Comparison of ENCODE assay signal across 25 cellular contexts in the genomic region with DNA sequence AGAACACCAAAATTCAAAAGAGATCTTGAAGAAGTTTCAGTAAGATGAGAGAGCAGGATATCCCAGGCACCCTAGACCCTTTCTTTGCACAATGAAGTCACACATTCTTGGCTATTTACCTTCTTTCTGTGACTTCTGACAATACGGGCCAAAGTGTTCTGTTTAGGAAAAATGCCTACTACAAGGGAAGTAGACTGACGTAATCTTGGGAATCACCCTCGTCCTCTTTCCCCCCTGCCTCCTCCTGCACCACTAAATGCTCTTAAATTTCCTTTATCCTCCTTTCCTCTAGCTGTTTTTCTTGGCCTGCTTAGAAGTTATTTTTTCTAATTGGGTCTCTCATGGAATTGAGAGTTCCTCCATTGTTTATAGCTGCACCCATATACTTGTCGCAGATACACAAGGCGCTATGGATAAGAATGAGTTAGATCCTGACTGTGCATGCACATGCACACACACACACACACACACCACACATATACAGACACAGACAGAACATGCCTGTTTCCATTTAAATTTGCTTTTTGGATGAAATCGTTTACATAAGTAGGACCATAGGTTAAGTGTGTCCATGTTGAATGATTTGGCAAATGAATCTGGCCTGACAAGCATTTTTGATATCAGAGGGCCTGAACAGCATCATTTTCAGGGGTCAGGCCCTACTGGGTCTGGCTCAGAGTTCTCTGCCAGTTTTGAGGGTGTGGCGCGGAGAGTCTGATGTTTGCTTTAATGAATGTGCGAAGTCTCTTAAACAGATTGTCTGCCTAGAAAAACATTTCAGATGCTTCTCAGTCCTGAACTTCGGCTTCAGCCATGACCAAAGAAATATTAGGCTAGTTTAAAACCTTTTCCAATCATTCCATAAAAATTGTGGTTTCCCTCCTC.
DNase-seq lines count a peak whose midpoint lies in the region; ATAC-seq and TF ChIP-seq lines count a peak whose summit lies in the region.
"Had no signal": no experiment of that assay in that cellular context is flagged by ENCODE, and none has a peak within 500 bp of the region (broad histone marks: within the 10 kb centered on the region; RNA-seq: fewer than 3 reads in every experiment).

No MANE protein-coding gene starts in this region.

- H3K27ac Mint-ChIP-seq in activated T-helper 1 cell treated with anti-CD3 and anti-CD28 coated beads, Interleukin-12 subunit alpha, Interleukin-12 subunit beta, Interleukin-2, Interleukin-4 antibody, amounts not matched to agents 30 ng/mL and 10 ng/mL and 1 ng/mL, durations not matched to agents 14 hours and 24 hours and 36 hours = no peak overlapping the region
- H3K27ac Mint-ChIP-seq: activated CD4-positive, alpha-beta T cell treated with anti-CD3 and anti-CD28 coated beads, Interleukin-2, amount 10 ng/mL, durations not matched to agents 24 days and 14 days; activated T-cell treated with anti-CD3 and anti-CD28 coated beads, Interleukin-2, amount 50 U/mL, for 72 hours; IgD-negative memory B cell had no signal

- DNase-seq in Right ventricle myocardium inferior (ENCODE audit: missing footprints) (no peak), right atrium auricular region (ENCODE audit: low spot score) (no peak), choroid plexus epithelial cell (ENCODE audit: low read depth) (peak; percentile 70), left kidney (ENCODE audit: low read depth, low spot score) (peak; percentile 34), aorta (peak in 1 of 2 donors; percentile 58), cerebellar cortex (ENCODE audit: low spot score) (no peak), 8988T (no peak)
- no peak for DNase-seq in activated T-helper 1 cell treated with anti-CD3 and anti-CD28 coated beads, Interleukin-12 subunit alpha, Interleukin-12 subunit beta, Interleukin-2, Interleukin-4 antibody, amounts not matched to agents 30 ng/mL and 10 ng/mL and 1 ng/mL, durations not matched to agents 14 hours and 24 hours and 36 hours (ENCODE audit: low spot score)
- DNase-seq: activated CD4-positive, alpha-beta T cell treated with anti-CD3 and anti-CD28 coated beads, Interleukin-2, amount 10 ng/mL, durations not matched to agents 24 days and 14 days; activated naive CD4-positive, alpha-beta T cell treated with anti-CD3 and anti-CD28 coated beads, Interleukin-2, amount 50 U/mL, for 16 hours; activated T-cell treated with anti-CD3 and anti-CD28 coated beads, Interleukin-2, amount 50 U/mL, for 72 hours; anterior cingulate cortex; Calu3; head of caudate nucleus; left lung; NCI-H446 treated with DMSO at 0.1 percent for 48 hours; Peyer's patch; spleen; stimulated activated CD4-positive, alpha-beta T cell treated with anti-CD3 and anti-CD28 coated beads, Interleukin-4, amount 100 ng/mL, for 1 hour; stimulated activated naive CD4-positive, alpha-beta T cell; thyroid gland had no signal

- TF ChIP-seq CTCF in right atrium auricular region (IDR thresholded peaks at IDR 0.05) = no peak
- no peak for TF ChIP-seq CTCF in choroid plexus epithelial cell (conservative IDR thresholded peaks at IDR 0.05; ENCODE audit: low read depth, low read length)

- H3K27me3 ChIP-seq in right atrium auricular region (no peaks in the 10 kb centered on the region), aorta (ENCODE audit: control insufficient read depth in 1 of 2, insufficient read depth in 2 of 2, low read length in 1 of 2) (no peaks in the 10 kb centered on the region)
- H3K27me3 ChIP-seq: BLaER1, left lung, Peyer's patch, spleen, thyroid gland had no signal

- ATAC-seq in Right ventricle myocardium inferior (peak; percentile 44), aorta (ENCODE audit: low FRiP score) (peak; percentile 73)
- ATAC-seq: activated T-cell treated with anti-CD3 and anti-CD28 coated beads, Interleukin-2, amount 50 U/mL, for 72 hours had no signal

- WGBS in aorta, 2 donors = 41 to 42% methylated on average over 10 of the region's 10 CpGs

- H3K36me3 ChIP-seq in right atrium auricular region (no peaks in the 10 kb centered on the region), aorta (ENCODE audit: control insufficient read depth in 1 of 2, insufficient read depth in 2 of 2, low read length in 1 of 2) (no peaks in the 10 kb centered on the region)
- H3K36me3 ChIP-seq: BLaER1, left lung, Peyer's patch, spleen, thyroid gland had no signal

- H3K27me3 Mint-ChIP-seq in activated T-helper 1 cell treated with anti-CD3 and anti-CD28 coated beads, Interleukin-12 subunit alpha, Interleukin-12 subunit beta, Interleukin-2, Interleukin-4 antibody, amounts not matched to agents 30 ng/mL and 10 ng/mL and 1 ng/mL, durations not matched to agents 14 hours and 24 hours and 36 hours (ENCODE audit: insufficient read depth) = no peaks in the 10 kb centered on the region
- H3K27me3 Mint-ChIP-seq: activated CD4-positive, alpha-beta T cell treated with anti-CD3 and anti-CD28 coated beads, Interleukin-2, amount 10 ng/mL, durations not matched to agents 24 days and 14 days; IgD-negative memory B cell had no signal

- intact Hi-C loops in Right ventricle myocardium inferior (cut with DNase I) = no loop called here
- intact Hi-C loops in aorta (cut with DNase I) = no loop called here
- intact Hi-C loops in activated T-helper 1 cell treated with anti-CD3 and anti-CD28 coated beads, Interleukin-12 subunit alpha, Interleukin-12 subunit beta, Interleukin-2, Interleukin-4 antibody, amounts not matched to agents 30 ng/mL and 10 ng/mL and 1 ng/mL, durations not matched to agents 14 hours and 24 hours and 36 hours (cut with micrococcal nuclease) = no loop called here

- H3K4me1 ChIP-seq in right atrium auricular region = peaks cover 0 to 22% of the 10 kb centered on the region in 2 donors
- peaks cover 0 to 2% of the 10 kb centered on the region in 2 donors for H3K4me1 ChIP-seq in aorta (ENCODE audit: control insufficient read depth in 1 of 2, insufficient read depth in 2 of 2, low read length in 2 of 2)
- H3K4me1 ChIP-seq: BLaER1, left lung, Peyer's patch, spleen, thyroid gland had no signal

- no peaks in the 10 kb centered on the region for H3K9me3 Mint-ChIP-seq in activated T-helper 1 cell treated with anti-CD3 and anti-CD28 coated beads, Interleukin-12 subunit alpha, Interleukin-12 subunit beta, Interleukin-2, Interleukin-4 antibody, amounts not matched to agents 30 ng/mL and 10 ng/mL and 1 ng/mL, durations not matched to agents 14 hours and 24 hours and 36 hours
- H3K9me3 Mint-ChIP-seq: activated CD4-positive, alpha-beta T cell treated with anti-CD3 and anti-CD28 coated beads, Interleukin-2, amount 10 ng/mL, durations not matched to agents 24 days and 14 days; activated T-cell treated with anti-CD3 and anti-CD28 coated beads, Interleukin-2, amount 50 U/mL, for 72 hours had no signal

- H3K4me3 ChIP-seq in right atrium auricular region (no peak overlapping the region), choroid plexus epithelial cell (ENCODE audit: low read depth, low read length) (no peak overlapping the region), aorta (ENCODE audit: low read length in 2 of 2) (no peak overlapping the region)
- H3K4me3 ChIP-seq: BLaER1, left lung, Peyer's patch, spleen, thyroid gland had no signal

- H3K9me3 ChIP-seq in right atrium auricular region = no peaks in the 10 kb centered on the region
- H3K9me3 ChIP-seq in aorta (ENCODE audit: control insufficient read depth, low read length) = no peaks in the 10 kb centered on the region
- H3K9me3 ChIP-seq: BLaER1, left lung, Peyer's patch, spleen, thyroid gland had no signal

- no peak overlapping the region for H3K4me3 Mint-ChIP-seq in activated T-helper 1 cell treated with anti-CD3 and anti-CD28 coated beads, Interleukin-12 subunit alpha, Interleukin-12 subunit beta, Interleukin-2, Interleukin-4 antibody, amounts not matched to agents 30 ng/mL and 10 ng/mL and 1 ng/mL, durations not matched to agents 14 hours and 24 hours and 36 hours
- H3K4me3 Mint-ChIP-seq: activated CD4-positive, alpha-beta T cell treated with anti-CD3 and anti-CD28 coated beads, Interleukin-2, amount 10 ng/mL, durations not matched to agents 24 days and 14 days; activated T-cell treated with anti-CD3 and anti-CD28 coated beads, Interleukin-2, amount 50 U/mL, for 72 hours; IgD-negative memory B cell had no signal

- H3K27ac ChIP-seq in right atrium auricular region (peak overlapping the region in 1 of 2 donors; percentile 38), aorta (ENCODE audit: low read depth in 1 of 2, low read length in 2 of 2) (peak overlapping the region; percentile 17 to 57)
- H3K27ac ChIP-seq: BLaER1, HL-60, left lung, Peyer's patch, spleen, thyroid gland, VCaP had no signal

- H3K4me1 Mint-ChIP-seq in activated T-helper 1 cell treated with anti-CD3 and anti-CD28 coated beads, Interleukin-12 subunit alpha, Interleukin-12 subunit beta, Interleukin-2, Interleukin-4 antibody, amounts not matched to agents 30 ng/mL and 10 ng/mL and 1 ng/mL, durations not matched to agents 14 hours and 24 hours and 36 hours (ENCODE audit: low read depth) = no peaks in the 10 kb centered on the region
- H3K4me1 Mint-ChIP-seq: activated CD4-positive, alpha-beta T cell treated with anti-CD3 and anti-CD28 coated beads, Interleukin-2, amount 10 ng/mL, durations not matched to agents 24 days and 14 days; IgD-negative memory B cell had no signal

- no peaks in the 10 kb centered on the region for H3K36me3 Mint-ChIP-seq in activated T-helper 1 cell treated with anti-CD3 and anti-CD28 coated beads, Interleukin-12 subunit alpha, Interleukin-12 subunit beta, Interleukin-2, Interleukin-4 antibody, amounts not matched to agents 30 ng/mL and 10 ng/mL and 1 ng/mL, durations not matched to agents 14 hours and 24 hours and 36 hours (ENCODE audit: low read depth)

Comparison
In these comparisons a context has a peak if more than half of its experiments do, and no peak if none do; other contexts are left out.
1. DNase-seq: peak in choroid plexus epithelial cell (single experiment) and left kidney (single experiment); none in Right ventricle myocardium inferior (single experiment), right atrium auricular region (single experiment), cerebellar cortex (single experiment), activated T-helper 1 cell treated with anti-CD3 and anti-CD28 coated beads, Interleukin-12 subunit alpha, Interleukin-12 subunit beta, Interleukin-2, Interleukin-4 antibody, amounts not matched to agents 30 ng/mL and 10 ng/mL and 1 ng/mL, durations not matched to agents 14 hours and 24 hours and 36 hours (single experiment) and 8988T (single experiment).